ENCODE assay signal across 16 cellular contexts in genomic region chr6:36685926-36686667, GRCh38.
DNase-seq lines count a peak whose midpoint lies in the region.
"Had no signal": no experiment of that assay in that cellular context is flagged by ENCODE, and none has a peak within 500 bp of the region (broad histone marks: within the 10 kb centered on the region; RNA-seq: fewer than 3 reads in every experiment).

No MANE protein-coding gene starts in this region.

- DNase-seq in KBM-7 (peak; percentile 74), NCI-H146 treated with DMSO at 0.1 percent for 48 hours (lab: John Stamatoyannopoulos, UW; ENCODE audit: unreplicated experiment) (no peak), DMS114 treated with DMSO at 0.1 percent for 48 hours (lab: John Stamatoyannopoulos, UW; ENCODE audit: unreplicated experiment) (no peak), medulla oblongata (ENCODE audit: extremely low spot score) (no peak), NCI-H1417 treated with DMSO at 0.1 percent for 48 hours (lab: John Stamatoyannopoulos, UW) (no peak)
- DNase-seq: DMS79; hypothalamus; NCI-H1694; NCI-H526 treated with DMSO at 0.1 percent for 48 hours; SJCRH30; stimulated activated CD8-positive, alpha-beta memory T cell treated with anti-CD3 and anti-CD28 coated beads, Interleukin-4, amount 100 ng/mL, for 48 hours; WERI-Rb-1 had no signal

- peaks cover 62% of the 10 kb centered on the region for H3K36me3 ChIP-seq in BLaER1
- H3K36me3 ChIP-seq in muscle layer of colon (ENCODE audit: insufficient read depth, low read length) = peaks cover 36% of the 10 kb centered on the region

- H3K27ac Mint-ChIP-seq in dendritic cell treated with granulocyte-macrophage colony-stimulating factor and Interleukin-4, amounts not matched to agents 40 ng/mL and 50 ng/mL, for 4 days = peak overlapping the region; percentile 78

- no peaks in the 10 kb centered on the region for H3K9me3 ChIP-seq in BLaER1
- no peaks in the 10 kb centered on the region for H3K9me3 ChIP-seq in muscle layer of colon (ENCODE audit: low read length)
- H3K9me3 ChIP-seq: SJCRH30 had no signal

- peak overlapping the region; percentile 27 for H3K4me3 Mint-ChIP-seq in dendritic cell treated with granulocyte-macrophage colony-stimulating factor and Interleukin-4, amounts not matched to agents 40 ng/mL and 50 ng/mL, for 4 days
- H3K4me3 Mint-ChIP-seq: central memory CD8-positive, alpha-beta T cell had no signal

- H3K4me3 ChIP-seq in BLaER1 (no peak overlapping the region), muscle layer of colon (ENCODE audit: low read depth in 1 of 2, low read length in 2 of 2) (no peak overlapping the region)
- H3K4me3 ChIP-seq: SJCRH30 had no signal

- peak overlapping the region; percentile 82 for H3K27ac ChIP-seq in BLaER1
- peak overlapping the region; percentile 35 for H3K27ac ChIP-seq in muscle layer of colon (ENCODE audit: low read depth, low read length)
- H3K27ac ChIP-seq: SJCRH30, WERI-Rb-1 had no signal

- H3K27me3 ChIP-seq in BLaER1 (no peaks in the 10 kb centered on the region), muscle layer of colon (ENCODE audit: control insufficient read depth in 1 of 2, insufficient read depth in 2 of 2, low read length in 2 of 2) (no peaks in the 10 kb centered on the region)
- H3K27me3 ChIP-seq: SJCRH30 had no signal

- intact Hi-C loops in dendritic cell treated with granulocyte-macrophage colony-stimulating factor and Interleukin-4, amounts not matched to agents 40 ng/mL and 50 ng/mL, for 4 days (cut with micrococcal nuclease) = loop anchor here (5.0 kb wide), 1 partner anchor 71 kb away; no protein-coding TSS in a partner anchor

- peaks cover 65% of the 10 kb centered on the region for H3K36me3 Mint-ChIP-seq in dendritic cell treated with granulocyte-macrophage colony-stimulating factor and Interleukin-4, amounts not matched to agents 40 ng/mL and 50 ng/mL, for 4 days (ENCODE audit: low read depth)

- H4K20me1 ChIP-seq in BLaER1 = peaks cover 94% of the 10 kb centered on the region

- H3K4me2 ChIP-seq in BLaER1 = peak overlapping the region; percentile 91

- H3K4me1 ChIP-seq in BLaER1 (peaks cover 67% of the 10 kb centered on the region), muscle layer of colon (ENCODE audit: insufficient read depth, low read length) (peaks cover 14% of the 10 kb centered on the region)

- H3K4me1 Mint-ChIP-seq in dendritic cell treated with granulocyte-macrophage colony-stimulating factor and Interleukin-4, amounts not matched to agents 40 ng/mL and 50 ng/mL, for 4 days (ENCODE audit: low read depth) = peaks cover 55% of the 10 kb centered on the region

- in situ Hi-C loops in KBM-7 (cut with MboI; ENCODE audit: low pct_unique_long_range_greater_than_20kb, low sequenced_read_pairs) = loop anchor here (10.0 kb wide), 1 partner anchor 61 kb away; no protein-coding TSS in a partner anchor

- H3K9ac ChIP-seq in BLaER1 (no peak overlapping the region), muscle layer of colon (ENCODE audit: low read length) (no peak overlapping the region)

- H3K9me3 Mint-ChIP-seq in dendritic cell treated with granulocyte-macrophage colony-stimulating factor and Interleukin-4, amounts not matched to agents 40 ng/mL and 50 ng/mL, for 4 days = no peaks in the 10 kb centered on the region
- H3K9me3 Mint-ChIP-seq: central memory CD8-positive, alpha-beta T cell had no signal

- H3K27me3 Mint-ChIP-seq in dendritic cell treated with granulocyte-macrophage colony-stimulating factor and Interleukin-4, amounts not matched to agents 40 ng/mL and 50 ng/mL, for 4 days = no peaks in the 10 kb centered on the region
- H3K27me3 Mint-ChIP-seq: central memory CD8-positive, alpha-beta T cell had no signal
